In genomic region chr16:72214821-72215220, GRCh38 we compare ENCODE assay signal across 12 cellular contexts. TPM values are rescaled to one million over a fixed set of nuclear protein-coding genes. Genes with fewer than 3 reads are reported as not detected.
"Had no signal": no experiment of that assay in that cellular context is flagged by ENCODE, and none has a peak within 500 bp of the region (broad histone marks: within the 10 kb centered on the region; RNA-seq: fewer than 3 reads in every experiment).

No MANE protein-coding gene starts in this region.

- FAIRE-seq: H1, H54 had no signal

- DNase-seq: GM23248, GOT3, H7, H9, HCEC 1CT, HFFc6 had no signal

- H3K36me3 ChIP-seq: HAP-1 had no signal

- H3K27ac ChIP-seq: GM23248 had no signal

- H3K4me2 ChIP-seq: GM23338 had no signal

- H3K9me3 Mint-ChIP-seq: HFFc6 had no signal

- H3K4me3 ChIP-seq: GM23248, GM23338, HAP-1 had no signal

- H3K4me3 Mint-ChIP-seq: GM23338, H9, HFFc6 had no signal

- H3K27ac Mint-ChIP-seq: GM23338, H9, HFFc6 had no signal

- H2AFZ ChIP-seq: GM23248, GM23338 had no signal

- H3K4me1 ChIP-seq: HAP-1 had no signal

- H3K9me3 ChIP-seq: HAP-1 had no signal

- ATAC-seq: GM23338, HCT116 had no signal

- H3K9ac ChIP-seq: GM23248 had no signal

- H3K4me1 Mint-ChIP-seq: GM23338 had no signal

RNA-seq across cellular contexts. Expression of gene PMFBP1, which starts 42.9 kb away (rescaled TPM):
- total RNA-seq: GM23248, H4 had no signal
- polyA plus RNA-seq: GM23248 had no signal
